ENCODE assay signal across 8 cellular contexts in genomic region chr13:40207110-40207478, GRCh38.
DNase-seq lines count a peak whose midpoint lies in the region; ATAC-seq and TF ChIP-seq lines count a peak whose summit lies in the region.

No MANE protein-coding gene starts in this region.

- peak overlapping the region in 9 of 11 experiments; percentile 1 to 82 (median 45); a peak in 17 of 22 replicates for H3K27ac ChIP-seq in BLaER1 treated with 17β-estradiol and CSF1 and Interleukin-3, amounts not matched to agents 10 nM and 100 nM
- H3K27ac ChIP-seq in gastroesophageal sphincter = no peak overlapping the region
- no peak overlapping the region for H3K27ac ChIP-seq in sigmoid colon

- peak overlapping the region in 4 of 11 experiments; percentile 26 to 48 (median 36); a peak in 7 of 22 replicates for H3K9ac ChIP-seq in BLaER1 treated with 17β-estradiol and CSF1 and Interleukin-3, amounts not matched to agents 10 nM and 100 nM

- no peaks in the 10 kb centered on the region for H3K36me3 ChIP-seq in BLaER1 treated with 17β-estradiol and CSF1 and Interleukin-3, amounts not matched to agents 10 nM and 100 nM
- H3K36me3 ChIP-seq in gastroesophageal sphincter (no peaks in the 10 kb centered on the region), sigmoid colon (no peaks in the 10 kb centered on the region)

- no peak for DNase-seq in activated T-helper 1 cell treated with anti-CD3 and anti-CD28 coated beads, Interleukin-12 subunit alpha, Interleukin-12 subunit beta, Interleukin-2, Interleukin-4 antibody, amounts not matched to agents 30 ng/mL and 10 ng/mL and 1 ng/mL, durations not matched to agents 14 hours and 24 hours and 36 hours (ENCODE audit: low spot score)
- no peak for DNase-seq in hypothalamus (lab: John Stamatoyannopoulos, UW)
- DNase-seq in sigmoid colon = no peak
- DNase-seq in HuH-7 (ENCODE audit: low spot score) = no peak

- no peak overlapping the region for H3K4me3 ChIP-seq in BLaER1 treated with 17β-estradiol and CSF1 and Interleukin-3, amounts not matched to agents 10 nM and 100 nM
- H3K4me3 ChIP-seq in gastroesophageal sphincter (no peak overlapping the region), sigmoid colon (no peak overlapping the region)

- WGBS in gastroesophageal sphincter (ENCODE audit: low coverage in 1 of 2), 2 donors = 87 to 93% methylated on average over 5 of the region's 5 CpGs
- 74 to 90% methylated on average over 5 of the region's 5 CpGs for WGBS in sigmoid colon, 2 donors

- peaks cover 12 to 22% (median 16%) of the 10 kb centered on the region in 10 experiments for H3K4me1 ChIP-seq in BLaER1 treated with 17β-estradiol and CSF1 and Interleukin-3, amounts not matched to agents 10 nM and 100 nM
- H3K4me1 ChIP-seq in gastroesophageal sphincter (no peaks in the 10 kb centered on the region), sigmoid colon (no peaks in the 10 kb centered on the region)

- TF ChIP-seq POLR2A in gastroesophageal sphincter (IDR thresholded peaks at IDR 0.05) = no peak
- no peak for TF ChIP-seq POLR2A in sigmoid colon (IDR thresholded peaks at IDR 0.05)

- H3K4me2 ChIP-seq in BLaER1 treated with 17β-estradiol and CSF1 and Interleukin-3, amounts not matched to agents 10 nM and 100 nM = peak overlapping the region; percentile 36 to 81 (median 65)

- no peaks in the 10 kb centered on the region for H3K27me3 ChIP-seq in BLaER1 treated with 17β-estradiol and CSF1 and Interleukin-3, amounts not matched to agents 10 nM and 100 nM
- H3K27me3 ChIP-seq in gastroesophageal sphincter (no peaks in the 10 kb centered on the region), sigmoid colon (no peaks in the 10 kb centered on the region)

- peak; percentile 74 for ATAC-seq in GM19023 (IDR thresholded peaks at IDR 0.05; ENCODE audit: unreplicated experiment)
- peak; percentile 67 for ATAC-seq in HG03045 (IDR thresholded peaks at IDR 0.05; ENCODE audit: unreplicated experiment)
- no peak for ATAC-seq in gastroesophageal sphincter

- peaks cover 17% of the 10 kb centered on the region for H3K9me3 Mint-ChIP-seq in activated T-helper 1 cell treated with anti-CD3 and anti-CD28 coated beads, Interleukin-12 subunit alpha, Interleukin-12 subunit beta, Interleukin-2, Interleukin-4 antibody, amounts not matched to agents 30 ng/mL and 10 ng/mL and 1 ng/mL, durations not matched to agents 14 hours and 24 hours and 36 hours

- peaks cover 15% of the 10 kb centered on the region for H3K36me3 Mint-ChIP-seq in activated T-helper 1 cell treated with anti-CD3 and anti-CD28 coated beads, Interleukin-12 subunit alpha, Interleukin-12 subunit beta, Interleukin-2, Interleukin-4 antibody, amounts not matched to agents 30 ng/mL and 10 ng/mL and 1 ng/mL, durations not matched to agents 14 hours and 24 hours and 36 hours (ENCODE audit: low read depth)

- H4K20me1 ChIP-seq in BLaER1 treated with 17β-estradiol and CSF1 and Interleukin-3, amounts not matched to agents 10 nM and 100 nM = no peaks in the 10 kb centered on the region

- intact Hi-C loops in activated T-helper 1 cell treated with anti-CD3 and anti-CD28 coated beads, Interleukin-12 subunit alpha, Interleukin-12 subunit beta, Interleukin-2, Interleukin-4 antibody, amounts not matched to agents 30 ng/mL and 10 ng/mL and 1 ng/mL, durations not matched to agents 14 hours and 24 hours and 36 hours (cut with micrococcal nuclease) = loop anchor here (2.0 kb wide), 1 partner anchor 16 kb away; no protein-coding TSS in a partner anchor
- intact Hi-C loops in sigmoid colon (cut with DNase I) = no loop called here

- TF ChIP-seq CTCF in gastroesophageal sphincter (IDR thresholded peaks at IDR 0.05) (no peak), sigmoid colon (IDR thresholded peaks at IDR 0.05) (no peak)

- peak overlapping the region; percentile 36 for H3K4me3 Mint-ChIP-seq in activated T-helper 1 cell treated with anti-CD3 and anti-CD28 coated beads, Interleukin-12 subunit alpha, Interleukin-12 subunit beta, Interleukin-2, Interleukin-4 antibody, amounts not matched to agents 30 ng/mL and 10 ng/mL and 1 ng/mL, durations not matched to agents 14 hours and 24 hours and 36 hours

- H3K4me1 Mint-ChIP-seq in activated T-helper 1 cell treated with anti-CD3 and anti-CD28 coated beads, Interleukin-12 subunit alpha, Interleukin-12 subunit beta, Interleukin-2, Interleukin-4 antibody, amounts not matched to agents 30 ng/mL and 10 ng/mL and 1 ng/mL, durations not matched to agents 14 hours and 24 hours and 36 hours (ENCODE audit: low read depth) = peaks cover 64% of the 10 kb centered on the region

- TF ChIP-seq EP300 in gastroesophageal sphincter (IDR thresholded peaks at IDR 0.05) (no peak), sigmoid colon (IDR thresholded peaks at IDR 0.05) (no peak)

- peaks cover 10 to 27% (median 17%) of the 10 kb centered on the region in 11 experiments for H3K9me3 ChIP-seq in BLaER1 treated with 17β-estradiol and CSF1 and Interleukin-3, amounts not matched to agents 10 nM and 100 nM (replicated peaks in 1 of 11)
- peaks cover 0 to 7% (median 0%) of the 10 kb centered on the region in 3 donors for H3K9me3 ChIP-seq in gastroesophageal sphincter
- peaks cover 0 to 4% (median 0%) of the 10 kb centered on the region in 4 donors for H3K9me3 ChIP-seq in sigmoid colon

- peak overlapping the region; percentile 95 for H3K27ac Mint-ChIP-seq in activated T-helper 1 cell treated with anti-CD3 and anti-CD28 coated beads, Interleukin-12 subunit alpha, Interleukin-12 subunit beta, Interleukin-2, Interleukin-4 antibody, amounts not matched to agents 30 ng/mL and 10 ng/mL and 1 ng/mL, durations not matched to agents 14 hours and 24 hours and 36 hours

- H3K27me3 Mint-ChIP-seq in activated T-helper 1 cell treated with anti-CD3 and anti-CD28 coated beads, Interleukin-12 subunit alpha, Interleukin-12 subunit beta, Interleukin-2, Interleukin-4 antibody, amounts not matched to agents 30 ng/mL and 10 ng/mL and 1 ng/mL, durations not matched to agents 14 hours and 24 hours and 36 hours (ENCODE audit: insufficient read depth) = no peaks in the 10 kb centered on the region

Comparison
In these comparisons a context has a peak if more than half of its experiments do, and no peak if none do; other contexts are left out.
1. H3K27ac ChIP-seq: peak in BLaER1 treated with 17β-estradiol and CSF1 and Interleukin-3, amounts not matched to agents 10 nM and 100 nM (9 of 11); none in gastroesophageal sphincter (0 of 4) and sigmoid colon (0 of 4).